15 cellular contexts compared by ENCODE assay signal in genomic region chr6:17474289-17474688, GRCh38.
"Had no signal": no experiment of that assay in that cellular context is flagged by ENCODE, and none has a peak within 500 bp of the region (broad histone marks: within the 10 kb centered on the region; RNA-seq: fewer than 3 reads in every experiment).

No MANE protein-coding gene starts in this region.

- H3K9me3 ChIP-seq: lower lobe of right lung, right lobe of liver had no signal

- DNase-seq: activated CD4-positive, alpha-beta T cell treated with anti-CD3 and anti-CD28 coated beads, Interleukin-2, amount 10 ng/mL, durations not matched to agents 24 days and 14 days; activated CD8-positive, alpha-beta T cell treated with anti-CD3 and anti-CD28 coated beads for 36 hours; activated naive CD4-positive, alpha-beta T cell treated with anti-CD3 and anti-CD28 coated beads, Interleukin-2, amount 50 U/mL, for 16 hours; activated T-cell treated with anti-CD3 and anti-CD28 coated beads, Interleukin-2, amount 50 U/mL, for 4 hours; aorta; cerebellar nuclear complex; cortex of kidney; effector CD4-positive, alpha-beta T cell; lower lobe of right lung; occipital lobe; right lobe of liver; stimulated activated CD4-positive, alpha-beta T cell treated with anti-CD3 and anti-CD28 coated beads, Interleukin-4, amount 100 ng/mL, for 24 hours had no signal

- H3K4me3 ChIP-seq: hepatocyte, lower lobe of right lung, right lobe of liver had no signal

- ATAC-seq: activated CD8-positive, alpha-beta T cell treated with anti-CD3 and anti-CD28 coated beads for 36 hours; activated T-cell treated with anti-CD3 and anti-CD28 coated beads, Interleukin-2, amount 50 U/mL, for 4 hours; esophagus mucosa; lower lobe of right lung; right lobe of liver; stimulated activated effector memory CD8-positive, alpha-beta T cell treated with anti-CD3 and anti-CD28 coated beads, Interleukin-12 subunit alpha, Interleukin-12 subunit beta, amount 100 ng/mL, for 72 hours had no signal

- H3K36me3 ChIP-seq: lower lobe of right lung, right lobe of liver had no signal

- H3K27ac ChIP-seq: hepatocyte, lower lobe of right lung, right lobe of liver had no signal

- H3K27me3 ChIP-seq: hepatocyte, right lobe of liver had no signal
